ENCODE assay signal across 2 cellular contexts in genomic region chr2:17877811-17878221, GRCh38.
TF ChIP-seq lines count a peak whose summit lies in the region.

No MANE protein-coding gene starts in this region.

TF ChIP-seq in K562, 482 proteins besides CTCF, POLR2A, EP300 and RAD21 (continued from another document):
- TF ChIP-seq TFAP4 (CRISPR knock-in tag; IDR thresholded peaks at IDR 0.05; ENCODE audit: borderline replicate concordance) (no peak), HEY1 (CRISPR knock-in tag; IDR thresholded peaks at IDR 0.05; ENCODE audit: borderline replicate concordance) (no peak)

TF ChIP-seq in liver, 16 proteins besides CTCF, POLR2A, EP300 and RAD21 (continued from another document):
- TF ChIP-seq REST (IDR thresholded peaks at IDR 0.05): no peak
- TF ChIP-seq JUND (IDR thresholded peaks at IDR 0.05): no peak
